14 cellular contexts compared by ENCODE assay signal in the genomic region with DNA sequence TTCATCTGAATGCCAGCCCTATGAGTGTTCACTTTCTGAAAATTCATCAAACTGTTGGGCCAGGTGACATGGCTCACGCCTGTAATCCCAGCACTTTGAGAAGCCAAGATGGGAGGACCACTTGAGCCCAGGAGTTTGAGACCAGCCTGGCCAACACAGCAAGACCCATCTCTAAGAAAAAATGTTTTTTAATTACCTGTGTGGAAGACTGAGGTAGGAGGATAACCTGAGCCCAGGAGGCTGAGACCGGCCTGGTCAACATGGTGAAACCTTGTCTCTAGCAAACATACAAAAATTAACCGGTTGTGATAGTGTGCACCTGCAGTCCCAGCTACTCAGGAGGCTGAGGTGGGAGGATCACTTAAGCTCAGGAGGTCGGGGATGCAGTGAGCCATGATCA. TPM values are rescaled to one million over a fixed set of nuclear protein-coding genes. Genes with fewer than 3 reads are reported as not detected.
DNase-seq lines count a peak whose midpoint lies in the region; ATAC-seq and TF ChIP-seq lines count a peak whose summit lies in the region.
"Had no signal": no experiment of that assay in that cellular context is flagged by ENCODE, and none has a peak within 500 bp of the region (broad histone marks: within the 10 kb centered on the region; RNA-seq: fewer than 3 reads in every experiment).

No MANE protein-coding gene starts in this region.

- TF ChIP-seq POLR2A in stomach (IDR thresholded peaks at IDR 0.05) (no peak), uterus (IDR thresholded peaks at IDR 0.05) (no peak)

- DNase-seq in ascending aorta (ENCODE audit: low spot score in 2 of 2) (no peak), left lung (no peak), stomach (no peak), uterus (no peak), NCI-H1105 (lab: John Stamatoyannopoulos, UW) (no peak)
- DNase-seq in stimulated activated CD4-positive, alpha-beta T cell treated with anti-CD3 and anti-CD28 coated beads, Interleukin-15, amount 100 ng/mL, for 24 hours, result no peak
- DNase-seq: ACHN; CD4-positive, CD25-positive, alpha-beta regulatory T cell; DMS53; HFFc6 had no signal

- WGBS in stomach, 5 donors, result 60 to 72% (median 71%) methylated on average over 4 of the region's 4 CpGs

- H3K4me1 ChIP-seq in ascending aorta (peaks cover 12 to 56% of the 10 kb centered on the region in 2 donors), left lung (peaks cover 0 to 4% of the 10 kb centered on the region in 2 donors), stomach (peaks cover 0 to 36% (median 12%) of the 10 kb centered on the region in 4 donors), uterus (no peaks in the 10 kb centered on the region)
- H3K4me1 ChIP-seq: HAP-1 had no signal

- H3K4me3 ChIP-seq in ascending aorta, result peak overlapping the region in 1 of 2 donors; percentile 92
- no peak overlapping the region for H3K4me3 ChIP-seq in left lung
- H3K4me3 ChIP-seq in stomach, result no peak overlapping the region
- no peak overlapping the region for H3K4me3 ChIP-seq in uterus
- H3K4me3 ChIP-seq: BLaER1 treated with 17β-estradiol and CSF1 and Interleukin-3, amounts not matched to agents 10 nM and 100 nM; HAP-1 had no signal

- H3K36me3 ChIP-seq in ascending aorta (peaks cover 22 to 27% of the 10 kb centered on the region in 2 donors), left lung (no peaks in the 10 kb centered on the region), stomach (no peaks in the 10 kb centered on the region), uterus (no peaks in the 10 kb centered on the region)
- H3K36me3 ChIP-seq: BLaER1 treated with 17β-estradiol and CSF1 and Interleukin-3, amounts not matched to agents 10 nM and 100 nM; HAP-1 had no signal

- TF ChIP-seq EP300 in stomach (IDR thresholded peaks at IDR 0.05), result no peak

- H3K27ac ChIP-seq in ascending aorta (peak overlapping the region; percentile 88 to 90), left lung (no peak overlapping the region), stomach (peak overlapping the region in 3 of 5 donors; percentile 26 to 90 (median 74)), uterus (peak overlapping the region; percentile 73 to 92)
- H3K27ac ChIP-seq: BLaER1 treated with 17β-estradiol and CSF1 and Interleukin-3, amounts not matched to agents 10 nM and 100 nM had no signal

- intact Hi-C loops in ascending aorta (cut with DNase I), result no loop called here
- intact Hi-C loops in left lung (cut with DNase I), result no loop called here
- intact Hi-C loops in stomach (cut with DNase I; ENCODE audit: low total_unique reads), result no loop called here
- intact Hi-C loops in uterus (cut with DNase I; ENCODE audit: low total_unique reads), result no loop called here

- peak; percentile 10 for ATAC-seq in left lung
- no peak for ATAC-seq in HG03378 (IDR thresholded peaks at IDR 0.05; ENCODE audit: unreplicated experiment)

- H3K27me3 ChIP-seq in ascending aorta (no peaks in the 10 kb centered on the region), left lung (peaks cover 0 to 4% of the 10 kb centered on the region in 2 donors), stomach (no peaks in the 10 kb centered on the region), uterus (no peaks in the 10 kb centered on the region)
- H3K27me3 ChIP-seq: BLaER1 treated with 17β-estradiol and CSF1 and Interleukin-3, amounts not matched to agents 10 nM and 100 nM had no signal

- H3K9me3 ChIP-seq in ascending aorta (no peaks in the 10 kb centered on the region), left lung (no peaks in the 10 kb centered on the region), stomach (no peaks in the 10 kb centered on the region), uterus (no peaks in the 10 kb centered on the region)
- H3K9me3 ChIP-seq: BLaER1 treated with 17β-estradiol and CSF1 and Interleukin-3, amounts not matched to agents 10 nM and 100 nM; HAP-1 had no signal

- TF ChIP-seq CTCF in ascending aorta (IDR thresholded peaks at IDR 0.05), result no peak
- no peak for TF ChIP-seq CTCF in left lung (IDR thresholded peaks at IDR 0.05)
- no peak for TF ChIP-seq CTCF in stomach (IDR thresholded peaks at IDR 0.05)
- TF ChIP-seq CTCF in uterus (IDR thresholded peaks at IDR 0.05), result no peak

RNA-seq across cellular contexts. Expression of gene MYH11, which starts 10.3 kb away (rescaled TPM):
- 694 TPM for total RNA-seq in ascending aorta
- total RNA-seq in left lung, result 10 to 100 TPM; 47.3 to 94.8 TPM
- 1,000 to 10,000 TPM in 4 of 5 donors, 100 to 1,000 TPM in 1; 496 to 3,048 (median 1,297) TPM for total RNA-seq in stomach
- 100 to 1,000 TPM in 1 of 3 donors, 10 to 100 TPM in 2; 33.8 to 494 (median 44.0) TPM for polyA plus RNA-seq in stomach
- 1,000 to 10,000 TPM in 2 of 4 donors, 100 to 1,000 TPM in 2; 447 to 1,893 (median 822) TPM for total RNA-seq in uterus
- total RNA-seq: A172; CD4-positive, CD25-positive, alpha-beta regulatory T cell had no signal

RNA-seq across cellular contexts. Expression of gene CEP20, which starts 41.9 kb away (rescaled TPM):
- 7.6 TPM for total RNA-seq in ascending aorta
- total RNA-seq in left lung, result 10 to 100 TPM; 22.7 to 26.2 TPM
- 10 to 100 TPM in 2 of 5 donors, 1 to 10 TPM in 3; 7.0 to 40.0 (median 8.2) TPM for total RNA-seq in stomach
- polyA plus RNA-seq in stomach, result 10 to 100 TPM; 22.2 to 38.3 (median 24.0) TPM
- 100 to 1,000 TPM in 1 of 4 donors, 10 to 100 TPM in 3; 13.8 to 101 (median 47.9) TPM for total RNA-seq in uterus

Comparison
In these comparisons a context has a peak if more than half of its experiments do, and no peak if none do; other contexts are left out.
1. H3K27ac ChIP-seq: peak in ascending aorta (2 of 2), stomach (3 of 5) and uterus (2 of 2); none in left lung (0 of 2).